Comparison of ENCODE assay signal across 9 cellular contexts in genomic region chr4:8274772-8275241, GRCh38. TPM values are rescaled to one million over a fixed set of nuclear protein-coding genes. Genes with fewer than 3 reads are reported as not detected.
DNase-seq lines count a peak whose midpoint lies in the region; ATAC-seq, FAIRE-seq and TF ChIP-seq lines count a peak whose summit lies in the region.
"Had no signal": no experiment of that assay in that cellular context is flagged by ENCODE, and none has a peak within 500 bp of the region (broad histone marks: within the 10 kb centered on the region; RNA-seq: fewer than 3 reads in every experiment).

No MANE protein-coding gene starts in this region.

- in situ Hi-C loops in K562 (cut with MboI): no loop called here

- no peaks in the 10 kb centered on the region for H3K9me1 ChIP-seq in K562 (ENCODE audit: control insufficient read depth, insufficient read depth, low read length)

- ATAC-seq in K562: peak; percentile 57; the same call in 2 of the 3 replicates
- no peak for ATAC-seq in stimulated activated naive CD8-positive, alpha-beta T cell treated with anti-CD3 and anti-CD28 coated beads, Interleukin-15, Interleukin-2, amounts not matched to agents 100 U/mL and 50 U/mL, for 24 hours
- ATAC-seq in GM21515 (IDR thresholded peaks at IDR 0.05; ENCODE audit: unreplicated experiment): no peak

- no peaks in the 10 kb centered on the region for H4K20me1 ChIP-seq in K562 (replicated peaks; ENCODE audit: control insufficient read depth, insufficient read depth, low read length)

- 6% methylated on average over 12 of the region's 12 CpGs for WGBS in K562 (ENCODE audit: insufficient coverage, low coverage, missing lambda C conversion rate)
- 20 to 56% (median 46%) methylated on average over 8 to 12 of the region's 12 CpGs for WGBS in stomach, 5 donors

- H3K4me1 ChIP-seq in K562 (replicated peaks in 1 of 2; ENCODE audit: control insufficient read depth in 2 of 2, insufficient read depth in 2 of 2, low read length in 2 of 2) (peaks cover 0 to 31% of the 10 kb centered on the region in 2 experiments; a peak in 2 of 5 replicates), stomach (peaks cover 40 to 100% (median 78%) of the 10 kb centered on the region in 4 donors)

- H3K4me3 ChIP-seq in K562 (no peak overlapping the region), stomach (no peak overlapping the region)

- no peak overlapping the region for H2AFZ ChIP-seq in K562 (ENCODE audit: low read depth, low read length)

- H3K27me3 ChIP-seq in K562 (ENCODE audit: control insufficient read depth in 2 of 2, insufficient read depth in 2 of 2, low read length in 2 of 2) (peaks cover 0 to 55% of the 10 kb centered on the region in 2 experiments), stomach (peaks cover 0 to 17% (median 10%) of the 10 kb centered on the region in 3 donors)

- TF ChIP-seq RAD21 in K562 (CRISPR knock-in tag; conservative IDR thresholded peaks at IDR 0.05 in 1 of 2, IDR thresholded peaks at IDR 0.05 in 1 of 2): peak; percentile 34 to 49; a peak in 3 of 4 replicates

- POLR2A ChIA-PET in K562 (lab: Yijun Ruan, JAX): interaction anchor here (0.6 kb wide), 1 partner anchor 1244 kb away, joined by 3 read pairs; no protein-coding TSS in a partner anchor

- CTCF ChIA-PET in K562 (lab: Yijun Ruan, JAX; ENCODE audit: low intra/inter-chr PET ratio): interaction anchor here (2.2 kb wide), 1 partner anchor 128 kb away, joined by 10 read pairs; no protein-coding TSS in a partner anchor

- intact Hi-C loops in K562 (cut with micrococcal nuclease) (loop anchor here (2.0 kb wide), 1 partner anchor 128 kb away; no protein-coding TSS in a partner anchor), stomach (cut with DNase I; ENCODE audit: low total_unique reads) (no loop called here)

- H3K9ac ChIP-seq in K562 (ENCODE audit: insufficient read depth in 1 of 2, low read depth in 2 of 2, low read length in 2 of 2): 0 out of 4 replicates have a peak overlapping the region, but pooled peaks of 1 of the 2 experiments have one; percentile 9

- H3K36me3 ChIP-seq in K562 (ENCODE audit: control insufficient read depth, insufficient read depth, low read length) (no peaks in the 10 kb centered on the region), stomach (no peaks in the 10 kb centered on the region)

- TF ChIP-seq CTCF in K562 (IDR thresholded peaks at IDR 0.05 in 2 of 3, conservative IDR thresholded peaks at IDR 0.05 in 1 of 3; ENCODE audit: insufficient read depth in 2 of 3, low read depth in 1 of 3, low read length in 3 of 3) (peak in 2 of 3 experiments; percentile 43 to 54; a peak in 3 of 6 replicates), stomach (IDR thresholded peaks at IDR 0.05) (peak in 1 of 7 experiments; percentile 11)

- no peak for TF ChIP-seq EP300 in K562 (IDR thresholded peaks at IDR 0.05; ENCODE audit: low read length)
- no peak for TF ChIP-seq EP300 in stomach (IDR thresholded peaks at IDR 0.05)

- H3K27ac ChIP-seq in K562 (ENCODE audit: extremely low read depth, low read depth, low read length): no peak overlapping the region
- H3K27ac ChIP-seq in stomach: peak overlapping the region in 3 of 5 donors; percentile 4 to 85 (median 66)

- FAIRE-seq in K562 (lab: Jason Lieb, UNC): no peak

- DNase-seq in HK-2 (ENCODE audit: unreplicated experiment) (peak; percentile 47), K562 (ENCODE audit: extremely low read depth in 1 of 4, low spot score in 3 of 4) (peak in 1 of 4 experiments; percentile 16), iPS-NIHi7 (ENCODE audit: extremely low spot score) (peak; percentile 36), stomach (peak; percentile 53), cerebellum (ENCODE audit: low spot score) (no peak), NCI-H2107 treated with DMSO at 0.1 percent for 48 hours (lab: John Stamatoyannopoulos, UW; ENCODE audit: unreplicated experiment) (no peak)
- no peak for DNase-seq in stimulated activated naive CD8-positive, alpha-beta T cell treated with anti-CD3 and anti-CD28 coated beads, Interleukin-15, Interleukin-2, amounts not matched to agents 100 U/mL and 50 U/mL, for 24 hours

- no TSS peak for BruUV-seq in K562 (replicated peaks; lab: Mats Ljungman, UMichigan)

- H3K79me2 ChIP-seq in K562 (ENCODE audit: control insufficient read depth, insufficient read depth, low read length): no peaks in the 10 kb centered on the region

- H3K9me3 ChIP-seq in K562 (replicated peaks; ENCODE audit: control insufficient read depth, insufficient read depth, low read depth, low read length) (no peaks in the 10 kb centered on the region), stomach (no peaks in the 10 kb centered on the region)

- H3K4me2 ChIP-seq in K562 (ENCODE audit: insufficient read depth, low read length): no peak overlapping the region

- TF ChIP-seq POLR2A in K562 (conservative IDR thresholded peaks at IDR 0.05) (no peak), stomach (IDR thresholded peaks at IDR 0.05) (no peak)

TF ChIP-seq in K562, 482 proteins besides CTCF, POLR2A, EP300 and RAD21:
- no peak for TF ChIP-seq PYGO2 (tag; IDR thresholded peaks at IDR 0.05)
- TF ChIP-seq ZNF79 (CRISPR knock-in tag; IDR thresholded peaks at IDR 0.05; ENCODE audit: low read depth): no peak
- TF ChIP-seq CEBPB (tag; IDR thresholded peaks at IDR 0.05): peak; percentile 55
- 0 out of 2 replicates have a peak, but pooled peaks have one; percentile 10 for TF ChIP-seq EGR1 (conservative IDR thresholded peaks at IDR 0.05)
- TF ChIP-seq ILF3 (IDR thresholded peaks at IDR 0.05; ENCODE audit: borderline replicate concordance): no peak

RNA-seq across cellular contexts. Expression of gene HTRA3, which starts 5.3 kb away (rescaled TPM):
- 0.14 TPM in 1 of 2 replicates, not detected in the other for total RNA-seq in K562 (2011; cell fraction: chromatin; rRNA removed; ENCODE audit: low replicate concordance)
- total RNA-seq in K562 (2011; cell fraction: nucleolus; rRNA removed): 0.17 and 0.53 TPM in 2 replicates
- 0.15 TPM in 1 of 2 replicates, not detected in the other for total RNA-seq in K562 (2011; cell fraction: nucleoplasm; rRNA removed)
- not detected in 2 replicates for total RNA-seq in K562 (2014; rRNA removed)
- not detected in 2 replicates for total RNA-seq in K562 (2014; rRNA removed; fragmentation: Illumina TruSeq; extraction: Trizol)
- total RNA-seq in K562 (2015; rRNA removed; fragmentation: Illumina TruSeq; extraction: Trizol): not detected in 2 replicates
- total RNA-seq in K562 (2021): 0.16 TPM in 1 of 2 replicates, not detected in the other
- polyA plus RNA-seq in K562 (2011; rRNA removed): 0.04 and 0.18 TPM in 2 replicates
- polyA plus RNA-seq in K562 (2011; cell fraction: cytosol; rRNA removed): 0.09 and 0.10 TPM in 2 replicates
- polyA plus RNA-seq in K562 (2011; cell fraction: nucleus; rRNA removed): 0.14 and 0.15 TPM in 2 replicates
- 0.20 and 0.42 TPM in 2 replicates for polyA plus RNA-seq in K562 (2012)
- polyA plus RNA-seq in K562 (2014; fragmentation: Illumina TruSeq; extraction: Trizol): 0.07 TPM in 1 of 2 replicates, not detected in the other
- not detected for polyA plus RNA-seq in K562 (2014; fragmentation: Nextera tagmentation; extraction: Ambion mirVana)
- polyA plus RNA-seq in K562 (2014; rRNA removed): not detected in 2 replicates
- polyA minus RNA-seq in K562 (2011; rRNA and poly(A)+ RNA removed): not detected in 2 replicates
- polyA minus RNA-seq in K562 (2011; cell fraction: cytosol; rRNA and poly(A)+ RNA removed): not detected in 2 replicates
- 0.11 TPM in 1 of 2 replicates, not detected in the other for polyA minus RNA-seq in K562 (2011; cell fraction: nucleus; rRNA and poly(A)+ RNA removed)
- total RNA-seq in stomach: 10 to 100 TPM; 15.6 to 26.8 (median 24.6) TPM
- 1 to 10 TPM; 6.6 to 9.9 (median 7.9) TPM for polyA plus RNA-seq in stomach
- total RNA-seq in cerebellum: 2.4 TPM
- total RNA-seq: T-helper 1 cell treated with Interleukin-12 subunit alpha and Interleukin-12 subunit beta and Interleukin-4 antibody, amounts not matched to agents 30 ng/mL and 1 ng/mL, for 36 hours had no signal

Comparison
In these comparisons a context has a peak if more than half of its experiments do, and no peak if none do; other contexts are left out.
1. DNase-seq: peak in HK-2 (single experiment), iPS-NIHi7 (single experiment) and stomach (single experiment); none in cerebellum (single experiment), stimulated activated naive CD8-positive, alpha-beta T cell treated with anti-CD3 and anti-CD28 coated beads, Interleukin-15, Interleukin-2, amounts not matched to agents 100 U/mL and 50 U/mL, for 24 hours (single experiment) and NCI-H2107 treated with DMSO at 0.1 percent for 48 hours (single experiment).